Comparison of ENCODE assay signal across 9 cellular contexts in the genomic region with DNA sequence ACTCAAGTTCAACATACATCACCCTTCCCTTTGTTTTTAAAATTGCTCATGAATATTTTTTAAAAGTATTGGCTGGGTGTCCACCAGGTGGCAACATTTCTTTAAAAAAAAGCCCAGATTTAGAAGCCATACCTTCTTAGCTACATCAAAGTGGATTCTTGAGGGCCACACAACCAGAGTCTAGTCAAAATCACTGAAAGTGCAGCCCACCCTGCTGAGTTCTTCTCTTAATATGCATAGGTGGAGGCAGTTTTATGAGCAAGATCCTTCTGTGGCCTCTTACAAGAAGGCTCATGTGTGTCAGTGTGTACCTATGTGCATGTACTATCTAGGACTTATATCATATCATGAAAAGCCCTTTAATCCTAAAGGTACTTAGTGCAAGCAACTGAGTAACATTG. TPM values are rescaled to one million over a fixed set of nuclear protein-coding genes. Genes with fewer than 3 reads are reported as not detected.
DNase-seq lines count a peak whose midpoint lies in the region; ATAC-seq and TF ChIP-seq lines count a peak whose summit lies in the region.
"Had no signal": no experiment of that assay in that cellular context is flagged by ENCODE, and none has a peak within 500 bp of the region (broad histone marks: within the 10 kb centered on the region; RNA-seq: fewer than 3 reads in every experiment).

No MANE protein-coding gene starts in this region.

- no peak overlapping the region for H2AFZ ChIP-seq in PC-9

- DNase-seq in CD1c-positive myeloid dendritic cell (ENCODE audit: extremely low spot score) (peak; percentile 11), PC-9 (peak; percentile 35 to 45), progenitor cell of endocrine pancreas (ENCODE audit: low spot score, unreplicated experiment) (no peak), NCI-H1930 (lab: John Stamatoyannopoulos, UW) (no peak)
- no peak for DNase-seq in stimulated activated CD8-positive, alpha-beta memory T cell treated with anti-CD3 and anti-CD28 coated beads, Interleukin-4, amount 100 ng/mL, for 48 hours

- H3K4me3 ChIP-seq in HEK293 (ENCODE audit: low read depth, low read length) = no peak overlapping the region
- H3K4me3 ChIP-seq in PC-9 = no peak overlapping the region

- no peaks in the 10 kb centered on the region for H4K20me1 ChIP-seq in PC-9 (ENCODE audit: insufficient read depth)

- H3K4me3 Mint-ChIP-seq in progenitor cell of endocrine pancreas (ENCODE audit: low read depth) = no peak overlapping the region
- H3K4me3 Mint-ChIP-seq: IgD-negative memory B cell had no signal

- intact Hi-C loops in PC-9 (cut with micrococcal nuclease; ENCODE audit: unreplicated experiment) = loop anchor here (1.0 to 2.0 kb wide), 3 partner anchors 84 to 493 kb away; no protein-coding TSS in a partner anchor

- no peaks in the 10 kb centered on the region for H3K9me3 Mint-ChIP-seq in progenitor cell of endocrine pancreas (ENCODE audit: low read depth)
- H3K9me3 Mint-ChIP-seq: IgD-negative memory B cell had no signal

- H3K4me1 ChIP-seq in HEK293 (ENCODE audit: control insufficient read depth, insufficient read depth, low read length) (peaks cover 8% of the 10 kb centered on the region), PC-9 (replicated peaks; ENCODE audit: insufficient read depth) (peaks cover 11% of the 10 kb centered on the region)

- BruUV-seq in PC-9 (replicated peaks; lab: Mats Ljungman, UMichigan) = no TSS peak

- no peaks in the 10 kb centered on the region for H3K9me2 ChIP-seq in PC-9 (ENCODE audit: insufficient read depth)

- ATAC-seq in esophagus mucosa (peak; percentile 37), GM21576 (IDR thresholded peaks at IDR 0.05; ENCODE audit: unreplicated experiment) (no peak)

- H3K9me3 ChIP-seq in HEK293 (ENCODE audit: control insufficient read depth, insufficient read depth, low read depth, low read length) = no peaks in the 10 kb centered on the region
- H3K9me3 ChIP-seq in PC-9 (ENCODE audit: insufficient read depth, low read depth) = no peaks in the 10 kb centered on the region

- H3K4me2 ChIP-seq in PC-9 = peak overlapping the region; percentile 11

- H3K79me2 ChIP-seq in PC-9 (ENCODE audit: low read depth) = no peaks in the 10 kb centered on the region

- POLR2A ChIA-PET in HEK293 (lab: Yijun Ruan, JAX) = interaction anchor here (1.3 to 1.9 kb wide), 4 partner anchors 10 to 84 kb away, joined by 3 to 6 read pairs (median 4); partner anchors contain the start of gene GNG12
- POLR2A ChIA-PET in PC-9 (lab: Charles Lee; ENCODE audit: unreplicated experiment) = no interaction called here

- peaks cover 6% of the 10 kb centered on the region for H3K27me3 Mint-ChIP-seq in progenitor cell of endocrine pancreas

- no peaks in the 10 kb centered on the region for H3F3A ChIP-seq in PC-9 (ENCODE audit: insufficient read depth, low read depth)

- H3K36me3 Mint-ChIP-seq in progenitor cell of endocrine pancreas (ENCODE audit: insufficient read depth) = no peaks in the 10 kb centered on the region
- H3K36me3 Mint-ChIP-seq: IgD-negative memory B cell had no signal

- CTCF ChIA-PET in HEK293 (lab: Yijun Ruan, JAX) = interaction anchor here (0.6 to 6.4 kb wide), 35 partner anchors 8 to 593 kb away, joined by 3 to 52 read pairs (median 4); partner anchors contain the start of gene GNG12
- CTCF ChIA-PET in PC-9 (lab: Charles Lee) = interaction anchor here (0.5 to 1.8 kb wide), 8 partner anchors 9 to 1103 kb away, joined by 3 to 6 read pairs (median 3); no protein-coding TSS in a partner anchor

- H3K27ac ChIP-seq in HEK293 (ENCODE audit: extremely low read depth, low read depth, low read length) = no peak overlapping the region
- H3K27ac ChIP-seq in PC-9 = no peak overlapping the region

- H3K27me3 ChIP-seq in PC-9 (ENCODE audit: insufficient read depth, low read depth) = no peaks in the 10 kb centered on the region

- H3K36me3 ChIP-seq in HEK293 (ENCODE audit: control insufficient read depth in 2 of 2, insufficient read depth in 1 of 2, low read length in 2 of 2) (no peaks in the 10 kb centered on the region), PC-9 (ENCODE audit: low read depth) (no peaks in the 10 kb centered on the region)

- TF ChIP-seq CTCF in HEK293 (tag by site-specific recombination; IDR thresholded peaks at IDR 0.05) (no peak), PC-9 (conservative IDR thresholded peaks at IDR 0.05) (peak; percentile 92), progenitor cell of endocrine pancreas (IDR thresholded peaks at IDR 0.05; ENCODE audit: unreplicated experiment) (peak; percentile 71)

- H3K27ac Mint-ChIP-seq in progenitor cell of endocrine pancreas = no peak overlapping the region
- H3K27ac Mint-ChIP-seq: IgD-negative memory B cell had no signal

- no peaks in the 10 kb centered on the region for H3K4me1 Mint-ChIP-seq in progenitor cell of endocrine pancreas (ENCODE audit: low read depth)
- H3K4me1 Mint-ChIP-seq: IgD-negative memory B cell had no signal

TF ChIP-seq in HEK293, 187 proteins besides CTCF, POLR2A, EP300 and RAD21:
- TF ChIP-seq ATF2 (tag by site-specific recombination; IDR thresholded peaks at IDR 0.05; ENCODE audit: low read depth) (no peak), KLF10 (tag by site-specific recombination; IDR thresholded peaks at IDR 0.05) (0 out of 2 replicates have a peak, but pooled peaks have one; percentile 12), ZNF654 (tag by site-specific recombination; IDR thresholded peaks at IDR 0.05; ENCODE audit: low read depth) (peak; percentile 58)
TF ChIP-seq in HEK293: peak in this region for 2.

RNA-seq across cellular contexts. Expression of gene GNG12, which starts 16.9 kb away (rescaled TPM):
- total RNA-seq in PC-9 (2021) = 69.9 and 102 TPM in 2 replicates
- total RNA-seq in esophagus mucosa = 73.2 TPM
- 8.9 and 9.7 TPM in 2 replicates for total RNA-seq in progenitor cell of endocrine pancreas

Comparison
In these comparisons a context has a peak if more than half of its experiments do, and no peak if none do; other contexts are left out.
1. DNase-seq: peak in CD1c-positive myeloid dendritic cell (single experiment) and PC-9 (2 of 2); none in progenitor cell of endocrine pancreas (single experiment), NCI-H1930 (0 of 2) and stimulated activated CD8-positive, alpha-beta memory T cell treated with anti-CD3 and anti-CD28 coated beads, Interleukin-4, amount 100 ng/mL, for 48 hours (single experiment).